ENCODE assay signal across 18 cellular contexts in genomic region chr4:106246441-106246840, GRCh38.
DNase-seq lines count a peak whose midpoint lies in the region; ATAC-seq, FAIRE-seq and TF ChIP-seq lines count a peak whose summit lies in the region.
"Had no signal": no experiment of that assay in that cellular context is flagged by ENCODE, and none has a peak within 500 bp of the region (broad histone marks: within the 10 kb centered on the region; RNA-seq: fewer than 3 reads in every experiment).

No MANE protein-coding gene starts in this region.

- DNase-seq in mammary epithelial cell: peak; percentile 35
- no peak for DNase-seq in MCF 10A (ENCODE audit: unreplicated experiment)
- DNase-seq in keratinocyte (ENCODE audit: low read depth, low spot score): no peak
- DNase-seq in NCI-H345 treated with DMSO at 0.1 percent for 48 hours (lab: John Stamatoyannopoulos, UW; ENCODE audit: unreplicated experiment): no peak
- DNase-seq in CD14-positive monocyte (ENCODE audit: low spot score): no peak
- DNase-seq in hypothalamus (lab: John Stamatoyannopoulos, UW): no peak
- DNase-seq: AML-193; CD4-positive, alpha-beta memory T cell; DMS153; DMS79; GF-D8; H9 had no signal

- no peak overlapping the region for H3K27ac Mint-ChIP-seq in MCF 10A (ENCODE audit: low read depth, unreplicated experiment)
- H3K27ac Mint-ChIP-seq in CD14-positive monocyte: no peak overlapping the region
- H3K27ac Mint-ChIP-seq: H9 had no signal

- H3K27me3 ChIP-seq in mammary epithelial cell (ENCODE audit: insufficient read depth, low read length) (no peaks in the 10 kb centered on the region), keratinocyte (ENCODE audit: control insufficient read depth, extremely low read depth, insufficient read depth, low read length) (no peaks in the 10 kb centered on the region)

- peak overlapping the region; percentile 40 for H3K4me2 ChIP-seq in mammary epithelial cell (ENCODE audit: insufficient read depth, low read depth, low read length)
- peak overlapping the region; percentile 79 for H3K4me2 ChIP-seq in keratinocyte (ENCODE audit: control insufficient read depth, extremely low read depth, insufficient read depth, low read depth, low read length)
- H3K4me2 ChIP-seq: A549 had no signal

- BruUV-seq in mammary epithelial cell (replicated peaks; lab: Mats Ljungman, UMichigan) (no TSS peak), MCF 10A (replicated peaks; lab: Mats Ljungman, UMichigan) (no TSS peak)

- peak; percentile 84 for FAIRE-seq in keratinocyte (lab: Jason Lieb, UNC)
- FAIRE-seq: A549, H1 had no signal

- H3K27me3 Mint-ChIP-seq in MCF 10A (ENCODE audit: insufficient read depth, unreplicated experiment): no peaks in the 10 kb centered on the region
- no peaks in the 10 kb centered on the region for H3K27me3 Mint-ChIP-seq in CD14-positive monocyte (ENCODE audit: low read depth in 3 of 3)
- H3K27me3 Mint-ChIP-seq: CD4-positive, alpha-beta memory T cell had no signal

- intact Hi-C loops in mammary epithelial cell (cut with micrococcal nuclease): no loop called here
- intact Hi-C loops in MCF 10A (cut with micrococcal nuclease): no loop called here
- intact Hi-C loops in CD14-positive monocyte (cut with micrococcal nuclease): no loop called here

- peaks cover 9% of the 10 kb centered on the region for H3K36me3 ChIP-seq in mammary epithelial cell (ENCODE audit: insufficient read depth, low read length)
- peaks cover 0 to 2% of the 10 kb centered on the region in 2 experiments for H3K36me3 ChIP-seq in keratinocyte (ENCODE audit: control insufficient read depth in 2 of 2, extremely low read depth in 1 of 2, insufficient read depth in 2 of 2, low read length in 2 of 2)

- H3K4me3 Mint-ChIP-seq in MCF 10A (ENCODE audit: unreplicated experiment) (no peak overlapping the region), CD14-positive monocyte (no peak overlapping the region)
- H3K4me3 Mint-ChIP-seq: CD4-positive, alpha-beta memory T cell; H9 had no signal

- H3K9me3 Mint-ChIP-seq in MCF 10A (ENCODE audit: unreplicated experiment): no peaks in the 10 kb centered on the region
- H3K9me3 Mint-ChIP-seq in CD14-positive monocyte: no peaks in the 10 kb centered on the region
- H3K9me3 Mint-ChIP-seq: H9 had no signal

- POLR2A ChIA-PET in MCF 10A (lab: Yijun Ruan, JAX): interaction anchor here (1.2 kb wide), 1 partner anchor 12 kb away, joined by 3 read pairs; no protein-coding TSS in a partner anchor

- H3K79me2 ChIP-seq in mammary epithelial cell (ENCODE audit: insufficient read depth, low read length) (no peaks in the 10 kb centered on the region), keratinocyte (ENCODE audit: control insufficient read depth, insufficient read depth, low read length) (no peaks in the 10 kb centered on the region)

- H3K4me1 ChIP-seq in mammary epithelial cell (ENCODE audit: insufficient read depth, low read length) (peaks cover 32% of the 10 kb centered on the region), keratinocyte (ENCODE audit: control insufficient read depth, extremely low read depth, insufficient read depth, low read length) (peaks cover 44% of the 10 kb centered on the region)
- H3K4me1 ChIP-seq: A549 had no signal

- dilution Hi-C loops in mammary epithelial cell (cut with HindIII; ENCODE audit: low sequenced_read_pairs) (no loop called here), keratinocyte (cut with MboI; ENCODE audit: extremely low pct_ligation_motif_present, low sequenced_read_pairs) (no loop called here)

- H4K20me1 ChIP-seq in mammary epithelial cell (ENCODE audit: insufficient read depth, low read length) (no peaks in the 10 kb centered on the region), keratinocyte (ENCODE audit: control insufficient read depth, extremely low read depth, insufficient read depth, low read length) (no peaks in the 10 kb centered on the region)

- H3K27ac ChIP-seq in mammary epithelial cell (ENCODE audit: insufficient read depth, low read depth, low read length) (peak overlapping the region; percentile 77), keratinocyte (ENCODE audit: control insufficient read depth, insufficient read depth, low read length) (peak overlapping the region; percentile 60)
- H3K27ac ChIP-seq: 22Rv1, A549, C4-2B had no signal

- in situ Hi-C loops in mammary epithelial cell (cut with MboI; ENCODE audit: low sequenced_read_pairs in 2 of 2): no loop called here

- H3K9me3 ChIP-seq in mammary epithelial cell (replicated peaks; ENCODE audit: insufficient read depth, low read length) (no peaks in the 10 kb centered on the region), keratinocyte (ENCODE audit: control insufficient read depth, low read depth, low read length) (no peaks in the 10 kb centered on the region)
- H3K9me3 ChIP-seq: A549 had no signal

- no peak overlapping the region for H3K4me3 ChIP-seq in mammary epithelial cell (replicated peaks in 1 of 3; ENCODE audit: insufficient read depth in 1 of 3, low read depth in 2 of 3, low read length in 3 of 3)
- H3K4me3 ChIP-seq in keratinocyte (ENCODE audit: control insufficient read depth in 2 of 3, extremely low read depth in 1 of 3, insufficient read depth in 2 of 3, low read depth in 1 of 3, low read length in 3 of 3): peak overlapping the region in 1 of 3 experiments; percentile 26
- H3K4me3 ChIP-seq: A549 had no signal

- ATAC-seq in esophagus mucosa (peak; percentile 78), HG02840 (IDR thresholded peaks at IDR 0.05; ENCODE audit: low FRiP score, unreplicated experiment) (no peak)
- ATAC-seq: A549 had no signal

- TF ChIP-seq CTCF in mammary epithelial cell (conservative IDR thresholded peaks at IDR 0.05 in 1 of 2, IDR thresholded peaks at IDR 0.05 in 1 of 2; ENCODE audit: extremely low read depth in 1 of 2, insufficient read depth in 1 of 2, low read depth in 1 of 2, low read length in 2 of 2) (no peak), MCF 10A (IDR thresholded peaks at IDR 0.05; ENCODE audit: unreplicated experiment) (no peak), keratinocyte (optimal IDR thresholded peaks at IDR 0.05 in 1 of 3, IDR thresholded peaks at IDR 0.05 in 1 of 3, conservative IDR thresholded peaks at IDR 0.05 in 1 of 3; ENCODE audit: extremely low read depth in 1 of 3, insufficient read depth in 2 of 3, low read length in 3 of 3) (no peak), CD14-positive monocyte (IDR thresholded peaks at IDR 0.05) (no peak)

- CTCF ChIA-PET in mammary epithelial cell (lab: Charles Lee; ENCODE audit: low non-redundant PET) (no interaction called here), MCF 10A (lab: Yijun Ruan, JAX) (no interaction called here)

- H3K4me1 Mint-ChIP-seq in MCF 10A (ENCODE audit: insufficient read depth, unreplicated experiment) (no peaks in the 10 kb centered on the region), CD14-positive monocyte (no peaks in the 10 kb centered on the region)
- H3K4me1 Mint-ChIP-seq: CD4-positive, alpha-beta memory T cell; H9 had no signal

- peaks cover 41% of the 10 kb centered on the region for H3K36me3 Mint-ChIP-seq in MCF 10A (ENCODE audit: insufficient read depth, unreplicated experiment)
- peaks cover 18 to 36% of the 10 kb centered on the region in 2 donors for H3K36me3 Mint-ChIP-seq in CD14-positive monocyte

- no peaks in the 10 kb centered on the region for H3K9me1 ChIP-seq in keratinocyte (ENCODE audit: control insufficient read depth, extremely low read depth, insufficient read depth, low read length)

- H3K9ac ChIP-seq in mammary epithelial cell (ENCODE audit: insufficient read depth, low read length): no peak overlapping the region
- peak overlapping the region; percentile 38 for H3K9ac ChIP-seq in keratinocyte (ENCODE audit: control insufficient read depth, extremely low read depth, insufficient read depth, low read length)

- H2AFZ ChIP-seq in mammary epithelial cell (ENCODE audit: low read depth, low read length) (no peak overlapping the region), keratinocyte (ENCODE audit: control insufficient read depth, low read length) (peak overlapping the region; percentile 24)

- 100% methylated on average over 1 of the region's 1 CpG for WGBS in mammary epithelial cell (ENCODE audit: low coverage, missing lambda C conversion rate)
